ENCODE assay signal across 24 cellular contexts in the genomic region with DNA sequence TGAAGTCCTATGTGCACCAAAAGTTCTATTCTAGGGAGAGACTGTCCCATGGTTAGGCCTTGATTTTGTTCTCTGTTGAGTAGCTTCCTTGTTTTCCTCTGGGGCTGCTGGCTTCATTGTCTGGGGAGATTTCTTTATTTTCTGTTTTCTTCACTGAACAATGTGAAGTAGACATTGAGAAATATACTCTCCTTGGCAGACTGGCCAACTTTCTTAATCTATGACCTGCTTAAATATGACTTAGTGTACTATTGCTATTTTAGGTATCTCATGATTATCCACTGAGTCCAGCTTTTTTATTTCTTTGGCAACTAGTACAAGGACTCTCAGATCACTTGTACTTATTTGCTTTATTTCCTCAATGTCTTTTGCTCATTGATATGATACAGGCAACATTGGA.
"Had no signal": no experiment of that assay in that cellular context is flagged by ENCODE, and none has a peak within 500 bp of the region (broad histone marks: within the 10 kb centered on the region; RNA-seq: fewer than 3 reads in every experiment).

No MANE protein-coding gene starts in this region.

- H3K4me3 Mint-ChIP-seq: activated CD4-positive, alpha-beta memory T cell treated with anti-CD3 and anti-CD28 coated beads for 36 hours; activated CD4-positive, alpha-beta T cell treated with anti-CD3 and anti-CD28 coated beads for 36 hours; activated CD4-positive, alpha-beta T cell treated with anti-CD3 and anti-CD28 coated beads, Interleukin-2, amount 10 ng/mL, durations not matched to agents 24 days and 14 days; activated naive CD8-positive, alpha-beta T cell; activated T-cell treated with anti-CD3 and anti-CD28 coated beads, Interleukin-2, amount 50 U/mL, for 24 hours; activated T-cell treated with anti-CD3 and anti-CD28 coated beads, Interleukin-2, amount 50 U/mL, for 72 hours had no signal

- DNase-seq: activated CD4-positive, alpha-beta memory T cell treated with anti-CD3 and anti-CD28 coated beads for 36 hours; activated CD4-positive, alpha-beta T cell treated with anti-CD3 and anti-CD28 coated beads for 36 hours; activated CD4-positive, alpha-beta T cell treated with anti-CD3 and anti-CD28 coated beads, Interleukin-2, amount 10 ng/mL, durations not matched to agents 24 days and 14 days; activated CD4-positive, CD25-positive, alpha-beta regulatory T cell; activated CD4-positive, CD25-positive, alpha-beta regulatory T cell treated with anti-CD3 and anti-CD28 coated beads, Interleukin-2, amount 50 U/mL, for 72 hours; activated CD8-positive, alpha-beta memory T cell treated with anti-CD3 and anti-CD28 coated beads, Interleukin-2, amount 50 U/mL, for 48 hours; activated gamma-delta T cell; activated naive CD4-positive, alpha-beta T cell; activated naive CD4-positive, alpha-beta T cell treated with anti-CD3 and anti-CD28 coated beads, Interleukin-2, amount 50 U/mL, for 16 hours; activated T-cell treated with anti-CD3 and anti-CD28 coated beads for 4 hours; activated T-cell treated with anti-CD3 and anti-CD28 coated beads, Interleukin-2, amount 50 U/mL, for 24 hours; activated T-cell treated with anti-CD3 and anti-CD28 coated beads, Interleukin-2, amount 50 U/mL, for 72 hours; amygdala; aorta; body of pancreas; caudate nucleus; colonic mucosa; effector CD8-positive, alpha-beta T cell; esophagus squamous epithelium; foreskin melanocyte; head of caudate nucleus; T-helper 2 cell had no signal

- ATAC-seq: activated CD4-positive, alpha-beta T cell treated with anti-CD3 and anti-CD28 coated beads for 36 hours; activated T-cell treated with anti-CD3 and anti-CD28 coated beads, Interleukin-2, amount 50 U/mL, for 72 hours; body of pancreas; gastroesophageal sphincter had no signal

- H3K36me3 Mint-ChIP-seq: activated CD4-positive, alpha-beta memory T cell treated with anti-CD3 and anti-CD28 coated beads for 36 hours had no signal

- H3K27me3 Mint-ChIP-seq: activated CD4-positive, alpha-beta memory T cell treated with anti-CD3 and anti-CD28 coated beads for 36 hours; activated CD4-positive, alpha-beta T cell treated with anti-CD3 and anti-CD28 coated beads for 36 hours; activated CD4-positive, alpha-beta T cell treated with anti-CD3 and anti-CD28 coated beads, Interleukin-2, amount 10 ng/mL, durations not matched to agents 24 days and 14 days; activated naive CD8-positive, alpha-beta T cell; activated T-cell treated with anti-CD3 and anti-CD28 coated beads, Interleukin-2, amount 50 U/mL, for 24 hours had no signal

- H3K4me3 ChIP-seq: body of pancreas, colonic mucosa, esophagus squamous epithelium, gastroesophageal sphincter had no signal

- H3K9me3 Mint-ChIP-seq: activated CD4-positive, alpha-beta T cell treated with anti-CD3 and anti-CD28 coated beads, Interleukin-2, amount 10 ng/mL, durations not matched to agents 24 days and 14 days had no signal

- H3K27ac Mint-ChIP-seq: activated CD4-positive, alpha-beta memory T cell treated with anti-CD3 and anti-CD28 coated beads for 36 hours; activated CD4-positive, alpha-beta T cell treated with anti-CD3 and anti-CD28 coated beads for 36 hours; activated CD4-positive, alpha-beta T cell treated with anti-CD3 and anti-CD28 coated beads, Interleukin-2, amount 10 ng/mL, durations not matched to agents 24 days and 14 days; activated naive CD8-positive, alpha-beta T cell; activated T-cell treated with anti-CD3 and anti-CD28 coated beads, Interleukin-2, amount 50 U/mL, for 24 hours; activated T-cell treated with anti-CD3 and anti-CD28 coated beads, Interleukin-2, amount 50 U/mL, for 72 hours had no signal

- H3K4me1 Mint-ChIP-seq: activated CD4-positive, alpha-beta T cell treated with anti-CD3 and anti-CD28 coated beads for 36 hours; activated CD4-positive, alpha-beta T cell treated with anti-CD3 and anti-CD28 coated beads, Interleukin-2, amount 10 ng/mL, durations not matched to agents 24 days and 14 days had no signal
